12 cellular contexts compared by ENCODE assay signal in the genomic region with DNA sequence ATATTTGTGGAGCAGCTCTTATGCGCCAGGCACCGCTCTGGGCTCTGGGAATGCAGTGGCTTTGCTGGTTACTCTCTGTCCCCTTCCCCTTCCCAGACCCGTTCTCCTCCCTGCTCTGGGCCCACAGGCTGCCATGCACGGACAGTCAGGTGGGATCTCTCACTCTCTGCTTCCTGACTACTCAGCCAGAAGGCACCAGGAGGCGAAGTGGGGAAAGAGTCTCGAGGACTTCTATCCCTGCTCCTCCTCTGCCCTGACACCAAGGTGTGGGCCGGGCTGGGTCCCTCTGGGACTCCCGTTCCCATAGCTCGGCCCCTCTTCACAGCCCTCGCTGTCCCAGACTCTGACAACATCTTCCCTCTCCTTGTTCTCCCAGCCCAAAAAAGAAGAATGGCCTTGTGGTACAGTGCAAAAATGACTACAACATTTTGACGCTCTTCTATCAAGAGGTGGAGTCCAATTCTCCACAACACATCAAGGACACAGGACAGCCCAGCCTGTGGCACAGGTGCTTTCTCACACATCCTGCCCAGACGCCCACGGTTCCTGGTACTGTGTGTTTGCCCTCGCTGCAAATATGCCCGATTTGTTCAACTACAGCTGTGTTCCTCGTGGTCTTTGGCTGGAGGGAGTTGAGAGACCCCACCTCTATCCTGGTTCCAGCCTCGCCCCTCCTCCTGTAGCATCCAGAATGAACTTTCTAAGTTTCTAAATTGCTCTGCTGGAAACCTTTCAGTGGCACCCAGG. TPM values are rescaled to one million over a fixed set of nuclear protein-coding genes. Genes with fewer than 3 reads are reported as not detected.
DNase-seq lines count a peak whose midpoint lies in the region; ATAC-seq and TF ChIP-seq lines count a peak whose summit lies in the region.
"Had no signal": no experiment of that assay in that cellular context is flagged by ENCODE, and none has a peak within 500 bp of the region (broad histone marks: within the 10 kb centered on the region; RNA-seq: fewer than 3 reads in every experiment).

No MANE protein-coding gene starts in this region.

- CTCF ChIA-PET in activated CD8-positive, alpha-beta T cell treated with anti-CD3 and anti-CD28 coated beads, Interleukin-2, amount 10 ng/mL, durations not matched to agents 7 days and 5 days (lab: Charles Lee) = interaction anchor here (1.0 to 3.7 kb wide), 5 partner anchors 15 to 21 kb away, joined by 4 to 18 read pairs (median 4); partner anchors contain the start of gene ASTL

- DNase-seq in activated gamma-delta T cell treated with Interleukin-2 at 50 U/mL for 16 hours = peak; percentile 56
- DNase-seq in activated gamma-delta T cell (lab: John Stamatoyannopoulos, UW) = no peak
- DNase-seq in activated CD8-positive, alpha-beta T cell treated with anti-CD3 and anti-CD28 coated beads, Interleukin-2, amount 10 ng/mL, durations not matched to agents 7 days and 5 days = no peak
- DNase-seq in glutamatergic neuron = no peak
- peak; percentile 33 for DNase-seq in stimulated activated naive CD4-positive, alpha-beta T cell treated with Interleukin-2 at 50 U/mL for 16 hours (lab: John Stamatoyannopoulos, UW)
- no peak for DNase-seq in NCI-H345 (lab: John Stamatoyannopoulos, UW)
- no peak for DNase-seq in A172 (ENCODE audit: low spot score)
- DNase-seq: NCI-H1092, NCI-H526 treated with DMSO at 0.1 percent for 48 hours had no signal

- peaks cover 78% of the 10 kb centered on the region for H3K4me1 Mint-ChIP-seq in activated CD8-positive, alpha-beta T cell treated with anti-CD3 and anti-CD28 coated beads, Interleukin-2, amount 10 ng/mL, durations not matched to agents 7 days and 5 days (ENCODE audit: low read depth)
- H3K4me1 Mint-ChIP-seq in glutamatergic neuron (ENCODE audit: low read depth, unreplicated experiment) = peaks cover 7% of the 10 kb centered on the region

- no peak for TF ChIP-seq CTCF in glutamatergic neuron (IDR thresholded peaks at IDR 0.05; ENCODE audit: partially characterized antibody, unreplicated experiment)

- no peaks in the 10 kb centered on the region for H3K27me3 Mint-ChIP-seq in activated CD8-positive, alpha-beta T cell treated with anti-CD3 and anti-CD28 coated beads, Interleukin-2, amount 10 ng/mL, durations not matched to agents 7 days and 5 days (ENCODE audit: low read depth)
- peaks cover 8% of the 10 kb centered on the region for H3K27me3 Mint-ChIP-seq in glutamatergic neuron (ENCODE audit: unreplicated experiment)

- POLR2A ChIA-PET in activated CD8-positive, alpha-beta T cell treated with anti-CD3 and anti-CD28 coated beads, Interleukin-2, amount 10 ng/mL, durations not matched to agents 7 days and 5 days (lab: Charles Lee) = interaction anchor here (0.9 to 9.1 kb wide), 2 partner anchors 9 to 15 kb away, joined by 3 to 193 read pairs; partner anchors contain the start of gene DUSP2

- H3K4me3 Mint-ChIP-seq in activated CD8-positive, alpha-beta T cell treated with anti-CD3 and anti-CD28 coated beads, Interleukin-2, amount 10 ng/mL, durations not matched to agents 7 days and 5 days = no peak overlapping the region
- H3K4me3 Mint-ChIP-seq in glutamatergic neuron (ENCODE audit: unreplicated experiment) = peak overlapping the region; percentile 8

- H3K9me3 Mint-ChIP-seq in activated CD8-positive, alpha-beta T cell treated with anti-CD3 and anti-CD28 coated beads, Interleukin-2, amount 10 ng/mL, durations not matched to agents 7 days and 5 days (ENCODE audit: insufficient read depth) = no peaks in the 10 kb centered on the region
- peaks cover 4% of the 10 kb centered on the region for H3K9me3 Mint-ChIP-seq in glutamatergic neuron (ENCODE audit: unreplicated experiment)

- no peak for ATAC-seq in activated CD8-positive, alpha-beta T cell treated with anti-CD3 and anti-CD28 coated beads, Interleukin-2, amount 10 ng/mL, durations not matched to agents 7 days and 5 days
- ATAC-seq in HG02981 (IDR thresholded peaks at IDR 0.05; ENCODE audit: unreplicated experiment) = no peak

- H3K36me3 Mint-ChIP-seq in activated CD8-positive, alpha-beta T cell treated with anti-CD3 and anti-CD28 coated beads, Interleukin-2, amount 10 ng/mL, durations not matched to agents 7 days and 5 days (ENCODE audit: low read depth) = peaks cover 2% of the 10 kb centered on the region
- H3K36me3 Mint-ChIP-seq in glutamatergic neuron (ENCODE audit: unreplicated experiment) = peaks cover 7% of the 10 kb centered on the region

- peak overlapping the region; percentile 48 for H3K27ac Mint-ChIP-seq in activated CD8-positive, alpha-beta T cell treated with anti-CD3 and anti-CD28 coated beads, Interleukin-2, amount 10 ng/mL, durations not matched to agents 7 days and 5 days
- H3K27ac Mint-ChIP-seq in glutamatergic neuron (ENCODE audit: unreplicated experiment) = no peak overlapping the region

RNA-seq across cellular contexts. Expression of gene DUSP2, which starts 14.0 kb away (rescaled TPM):
- total RNA-seq in activated CD8-positive, alpha-beta T cell treated with anti-CD3 and anti-CD28 coated beads, Interleukin-2, amount 10 ng/mL, durations not matched to agents 7 days and 5 days = 10 to 100 TPM; 20.3 to 21.2 TPM
- total RNA-seq in glutamatergic neuron (ENCODE audit: unreplicated experiment) = 0.34 TPM
- total RNA-seq in A172 (2014; rRNA removed; shearing (Covaris generic)) = 0.05 TPM in 1 of 2 replicates, not detected in the other

RNA-seq across cellular contexts. Expression of gene ASTL, which starts 21.0 kb away (rescaled TPM):
- total RNA-seq in activated CD8-positive, alpha-beta T cell treated with anti-CD3 and anti-CD28 coated beads, Interleukin-2, amount 10 ng/mL, durations not matched to agents 7 days and 5 days = under 1 TPM in 1 of 2 experiments, not detected in 1; 0.34 TPM
- total RNA-seq in glutamatergic neuron (ENCODE audit: unreplicated experiment) = not detected
- total RNA-seq in A172 (2014; rRNA removed; shearing (Covaris generic)) = not detected in 2 replicates
- total RNA-seq: bronchial epithelial cell, fibroblast of lung had no signal

RNA-seq across cellular contexts. Expression of gene ADRA2B, which starts 42.9 kb away (rescaled TPM):
- total RNA-seq in activated CD8-positive, alpha-beta T cell treated with anti-CD3 and anti-CD28 coated beads, Interleukin-2, amount 10 ng/mL, durations not matched to agents 7 days and 5 days = under 1 TPM in 1 of 2 experiments, not detected in 1; 0.08 TPM
- 0.91 TPM for total RNA-seq in glutamatergic neuron (ENCODE audit: unreplicated experiment)
- total RNA-seq in A172 (2014; rRNA removed; shearing (Covaris generic)) = not detected in 2 replicates
- total RNA-seq: bronchial epithelial cell, fibroblast of lung had no signal

RNA-seq across cellular contexts. Expression of gene STARD7, which starts 49.4 kb away (rescaled TPM):
- total RNA-seq in activated CD8-positive, alpha-beta T cell treated with anti-CD3 and anti-CD28 coated beads, Interleukin-2, amount 10 ng/mL, durations not matched to agents 7 days and 5 days = 100 to 1,000 TPM; 139 to 143 TPM
- 100 TPM for total RNA-seq in glutamatergic neuron (ENCODE audit: unreplicated experiment)
- total RNA-seq in A172 (2014; rRNA removed; shearing (Covaris generic)) = 191 and 196 TPM in 2 replicates

Comparison
In these comparisons a context has a peak if more than half of its experiments do, and no peak if none do; other contexts are left out.
1. DNase-seq: peak in activated gamma-delta T cell treated with Interleukin-2 at 50 U/mL for 16 hours (single experiment) and stimulated activated naive CD4-positive, alpha-beta T cell treated with Interleukin-2 at 50 U/mL for 16 hours (single experiment); none in activated gamma-delta T cell (single experiment), activated CD8-positive, alpha-beta T cell treated with anti-CD3 and anti-CD28 coated beads, Interleukin-2, amount 10 ng/mL, durations not matched to agents 7 days and 5 days (single experiment), glutamatergic neuron (single experiment), NCI-H345 (single experiment) and A172 (single experiment).
2. RNA of gene DUSP2, which starts 14.0 kb away (total RNA-seq): 20.3 to 21.2 TPM in activated CD8-positive, alpha-beta T cell treated with anti-CD3 and anti-CD28 coated beads, Interleukin-2, amount 10 ng/mL, durations not matched to agents 7 days and 5 days; 0.34 TPM in glutamatergic neuron (single experiment) and 0.05 TPM in A172; every median in the first group is over 10 times any median in the second.